Comparison of ENCODE assay signal across 2 cellular contexts in the genomic region with DNA sequence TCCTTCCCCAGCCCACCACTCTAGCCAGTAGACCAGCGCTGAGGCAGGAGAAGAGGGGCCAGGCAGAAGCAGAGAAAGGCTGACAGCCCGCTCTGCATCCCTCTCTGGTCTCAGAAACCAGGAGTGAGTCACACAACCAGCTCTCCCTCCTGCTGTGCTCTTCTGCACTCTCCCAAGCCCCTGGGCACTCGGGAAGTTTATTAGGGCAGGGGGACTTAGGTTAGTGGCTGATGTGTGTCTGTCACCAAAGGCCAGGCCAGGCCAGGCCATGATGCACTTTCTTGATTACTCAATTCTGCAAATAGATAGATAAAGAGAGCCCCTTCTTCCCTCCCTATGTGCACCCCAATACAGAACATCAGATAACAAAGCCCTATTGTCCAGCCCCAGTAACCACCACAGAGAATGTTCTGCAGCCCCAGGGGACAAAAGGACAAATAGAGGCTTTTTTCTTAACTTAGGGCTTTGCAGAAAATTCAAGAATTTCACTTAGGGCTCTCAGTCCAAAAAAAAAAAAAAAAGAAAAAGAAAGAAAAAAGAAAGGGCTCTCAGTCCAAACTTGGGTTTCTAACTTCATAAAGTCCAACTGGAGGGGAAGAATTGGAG.
A peak's percentile ranks its signal among the peaks of the same experiment; 100 is the strongest.
TF ChIP-seq lines count a peak whose summit lies in the region.

No MANE protein-coding gene starts in this region.

TF ChIP-seq in H1, 55 proteins besides CTCF, POLR2A, EP300 and RAD21:
- TF ChIP-seq JUND (IDR thresholded peaks at IDR 0.05; ENCODE audit: low read length) (peak; percentile 62; the same call in 1 of the 2 replicates), NANOG (IDR thresholded peaks at IDR 0.05; ENCODE audit: insufficient read depth, low read depth, low read length, poor library complexity, severe bottlenecking) (no peak), JUN (IDR thresholded peaks at IDR 0.05; ENCODE audit: low read depth, low read length) (no peak)

TF ChIP-seq in neural cell, 6 proteins besides CTCF, POLR2A, EP300 and RAD21:
- no peak for TF ChIP-seq TAF1 (IDR thresholded peaks at IDR 0.05; ENCODE audit: low read depth)
- no peak for TF ChIP-seq MXI1 (conservative IDR thresholded peaks at IDR 0.05; ENCODE audit: poor library complexity, severe bottlenecking)
- TF ChIP-seq POLR2AphosphoS5 (IDR thresholded peaks at IDR 0.05), result no peak
- TF ChIP-seq EZH2 (IDR thresholded peaks at IDR 0.05; ENCODE audit: borderline replicate concordance, insufficient read depth, low read length, poor library complexity, severe bottlenecking), result no peak
- TF ChIP-seq, protein P1, sequence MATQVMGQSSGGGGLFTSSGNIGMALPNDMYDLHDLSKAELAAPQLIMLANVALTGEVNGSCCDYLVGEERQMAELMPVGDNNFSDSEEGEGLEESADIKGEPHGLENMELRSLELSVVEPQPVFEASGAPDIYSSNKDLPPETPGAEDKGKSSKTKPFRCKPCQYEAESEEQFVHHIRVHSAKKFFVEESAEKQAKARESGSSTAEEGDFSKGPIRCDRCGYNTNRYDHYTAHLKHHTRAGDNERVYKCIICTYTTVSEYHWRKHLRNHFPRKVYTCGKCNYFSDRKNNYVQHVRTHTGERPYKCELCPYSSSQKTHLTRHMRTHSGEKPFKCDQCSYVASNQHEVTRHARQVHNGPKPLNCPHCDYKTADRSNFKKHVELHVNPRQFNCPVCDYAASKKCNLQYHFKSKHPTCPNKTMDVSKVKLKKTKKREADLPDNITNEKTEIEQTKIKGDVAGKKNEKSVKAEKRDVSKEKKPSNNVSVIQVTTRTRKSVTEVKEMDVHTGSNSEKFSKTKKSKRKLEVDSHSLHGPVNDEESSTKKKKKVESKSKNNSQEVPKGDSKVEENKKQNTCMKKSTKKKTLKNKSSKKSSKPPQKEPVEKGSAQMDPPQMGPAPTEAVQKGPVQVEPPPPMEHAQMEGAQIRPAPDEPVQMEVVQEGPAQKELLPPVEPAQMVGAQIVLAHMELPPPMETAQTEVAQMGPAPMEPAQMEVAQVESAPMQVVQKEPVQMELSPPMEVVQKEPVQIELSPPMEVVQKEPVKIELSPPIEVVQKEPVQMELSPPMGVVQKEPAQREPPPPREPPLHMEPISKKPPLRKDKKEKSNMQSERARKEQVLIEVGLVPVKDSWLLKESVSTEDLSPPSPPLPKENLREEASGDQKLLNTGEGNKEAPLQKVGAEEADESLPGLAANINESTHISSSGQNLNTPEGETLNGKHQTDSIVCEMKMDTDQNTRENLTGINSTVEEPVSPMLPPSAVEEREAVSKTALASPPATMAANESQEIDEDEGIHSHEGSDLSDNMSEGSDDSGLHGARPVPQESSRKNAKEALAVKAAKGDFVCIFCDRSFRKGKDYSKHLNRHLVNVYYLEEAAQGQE (IDR thresholded peaks at IDR 0.05; ENCODE audit: borderline replicate concordance), result no peak
- TF ChIP-seq SMC3 (conservative IDR thresholded peaks at IDR 0.05; ENCODE audit: poor library complexity), result no peak
